Comparison of ENCODE assay signal across 25 cellular contexts in the genomic region with DNA sequence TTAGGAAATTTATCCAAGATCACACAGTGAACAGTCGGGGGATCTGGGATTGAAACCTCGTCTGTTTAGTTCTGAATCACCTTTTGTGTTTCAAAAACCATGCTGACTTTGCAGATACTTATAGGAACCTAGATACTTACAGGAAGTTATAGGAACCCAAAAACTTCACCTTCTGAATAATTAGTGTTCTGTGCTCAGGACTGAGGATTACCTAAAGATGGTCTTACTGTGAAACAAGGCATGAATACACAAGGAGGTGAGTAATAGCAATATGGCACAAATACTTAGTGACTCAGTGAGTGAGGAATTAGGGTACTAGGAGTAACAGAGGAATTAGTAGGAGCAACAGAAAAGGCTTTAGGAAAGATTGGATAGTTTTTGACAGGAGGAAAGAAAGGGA.
DNase-seq lines count a peak whose midpoint lies in the region; ATAC-seq, FAIRE-seq and TF ChIP-seq lines count a peak whose summit lies in the region.
"Had no signal": no experiment of that assay in that cellular context is flagged by ENCODE, and none has a peak within 500 bp of the region (broad histone marks: within the 10 kb centered on the region; RNA-seq: fewer than 3 reads in every experiment).

No MANE protein-coding gene starts in this region.

- H2BK15ac ChIP-seq in mesendoderm (replicated peaks; ENCODE audit: low read depth), result no peak overlapping the region

- CTCF ChIA-PET in HepG2 (lab: Yijun Ruan, JAX; ENCODE audit: low intra/inter-chr PET ratio, low total read pairs), result no interaction called here

- H3K9me3 ChIP-seq in HepG2 (ENCODE audit: low read length) (0 out of 2 replicates have a peak, but pooled peaks cover 5% of the 10 kb centered on the region), right lobe of liver (no peaks in the 10 kb centered on the region), MM.1S (replicated peaks; ENCODE audit: insufficient read depth, low read length) (no peaks in the 10 kb centered on the region)
- H3K9me3 ChIP-seq: A549, pancreas had no signal

- H3K4ac ChIP-seq in mesendoderm (ENCODE audit: low read depth, low read length), result no peak overlapping the region

- no peaks in the 10 kb centered on the region for H3K36me3 ChIP-seq in HepG2 (replicated peaks in 1 of 2; ENCODE audit: control insufficient read depth in 1 of 2, insufficient read depth in 2 of 2, low read length in 2 of 2)
- H3K36me3 ChIP-seq in right lobe of liver, result no peaks in the 10 kb centered on the region
- no peaks in the 10 kb centered on the region for H3K36me3 ChIP-seq in mesendoderm (ENCODE audit: control insufficient read depth, insufficient read depth, low read length)
- no peaks in the 10 kb centered on the region for H3K36me3 ChIP-seq in MM.1S (replicated peaks; ENCODE audit: insufficient read depth, low read length)
- H3K36me3 ChIP-seq: esophagus squamous epithelium, pancreas, stomach had no signal

- no peak overlapping the region for H2BK120ac ChIP-seq in mesendoderm (ENCODE audit: low read depth, low read length)

- in situ Hi-C loops in HepG2 (cut with HindIII; ENCODE audit: extremely low pct_ligation_motif_present, low pct_unique_long_range_greater_than_20kb), result no loop called here
- in situ Hi-C loops in astrocyte of the cerebellum (cut with HindIII; ENCODE audit: low sequenced_read_pairs), result no loop called here

- H3K4me1 ChIP-seq in HepG2 (ENCODE audit: insufficient read depth, low read length) (peaks cover 10% of the 10 kb centered on the region), right lobe of liver (no peaks in the 10 kb centered on the region), foreskin keratinocyte (peaks cover 22% of the 10 kb centered on the region), mesendoderm (ENCODE audit: control insufficient read depth, low read depth, low read length) (no peaks in the 10 kb centered on the region), MM.1S (ENCODE audit: low read length) (no peaks in the 10 kb centered on the region)
- H3K4me1 ChIP-seq: A549, pancreas, stomach had no signal

- TF ChIP-seq CTCF in HepG2 (CRISPR knock-in tag; IDR thresholded peaks at IDR 0.05) (no peak), right lobe of liver (IDR thresholded peaks at IDR 0.05) (no peak), astrocyte of the cerebellum (IDR thresholded peaks at IDR 0.05; ENCODE audit: low read depth, low read length, missing control alignments) (no peak), foreskin keratinocyte (conservative IDR thresholded peaks at IDR 0.05) (no peak), MM.1S (IDR thresholded peaks at IDR 0.05; ENCODE audit: low read length) (no peak)

- H3K79me2 ChIP-seq in HepG2 (ENCODE audit: insufficient read depth, low read length) (no peaks in the 10 kb centered on the region), mesendoderm (ENCODE audit: control insufficient read depth, insufficient read depth, low read length) (no peaks in the 10 kb centered on the region), MM.1S (ENCODE audit: low read length) (no peaks in the 10 kb centered on the region)

- DNase-seq in HepG2 (ENCODE audit: low spot score) (no peak), right lobe of liver (no peak), astrocyte of the cerebellum (ENCODE audit: low read depth) (peak; percentile 16), foreskin keratinocyte (peak; percentile 87 to 93), mesendoderm (no peak), MM.1S (no peak)
- DNase-seq in effector CD4-positive, alpha-beta T cell, result no peak
- DNase-seq: activated CD4-positive, alpha-beta T cell treated with anti-CD3 and anti-CD28 coated beads, Interleukin-2, amount 10 ng/mL, durations not matched to agents 7 days and 5 days; activated CD8-positive, alpha-beta memory T cell treated with anti-CD3 and anti-CD28 coated beads, Interleukin-2, amount 50 U/mL, for 48 hours; activated gamma-delta T cell; caudate nucleus; esophagus squamous epithelium; naive B cell; NCI-H187 treated with DMSO at 0.1 percent for 48 hours; NCI-H510A; pancreas; SHP77; stimulated activated CD4-positive, alpha-beta T cell treated with anti-CD3 and anti-CD28 coated beads, Interleukin-4, amount 100 ng/mL, for 1 hour; stomach; T-cell had no signal

- no peaks in the 10 kb centered on the region for H3F3A ChIP-seq in MM.1S (ENCODE audit: insufficient read depth, low read length)

- no peak overlapping the region for H3K4me3 ChIP-seq in HepG2 (replicated peaks in 1 of 3; ENCODE audit: insufficient read depth in 1 of 3, low read depth in 2 of 3, low read length in 3 of 3)
- no peak overlapping the region for H3K4me3 ChIP-seq in right lobe of liver
- no peak overlapping the region for H3K4me3 ChIP-seq in astrocyte of the cerebellum (ENCODE audit: low read depth, low read length)
- H3K4me3 ChIP-seq in mesendoderm (ENCODE audit: low read length), result no peak overlapping the region
- no peak overlapping the region for H3K4me3 ChIP-seq in MM.1S (ENCODE audit: low read length)
- H3K4me3 ChIP-seq: A549, esophagus squamous epithelium, pancreas, skin epidermis, stomach had no signal

- H3K27me3 ChIP-seq in HepG2 (ENCODE audit: control insufficient read depth in 1 of 2, insufficient read depth in 2 of 2, low read length in 2 of 2) (0 out of 5 replicates have a peak, but pooled peaks cover 0 to 3% of the 10 kb centered on the region in 2 experiments), right lobe of liver (no peaks in the 10 kb centered on the region), foreskin keratinocyte (no peaks in the 10 kb centered on the region), mesendoderm (ENCODE audit: insufficient read depth, low read length, poor library complexity) (no peaks in the 10 kb centered on the region), MM.1S (replicated peaks; ENCODE audit: insufficient read depth, low read length) (no peaks in the 10 kb centered on the region)
- H3K27me3 ChIP-seq: esophagus squamous epithelium, pancreas, stomach had no signal

- no peaks in the 10 kb centered on the region for H4K20me1 ChIP-seq in HepG2 (ENCODE audit: insufficient read depth, low read length)
- H4K20me1 ChIP-seq in MM.1S (ENCODE audit: insufficient read depth, low read length), result no peaks in the 10 kb centered on the region

- intact Hi-C loops in HepG2 (cut with micrococcal nuclease; ENCODE audit: unreplicated experiment) (no loop called here), right lobe of liver (cut with DNase I) (no loop called here)

- no peak overlapping the region for H4K8ac ChIP-seq in mesendoderm (ENCODE audit: low read depth, low read length)

- no peak overlapping the region for H3K23ac ChIP-seq in mesendoderm (ENCODE audit: low read length)

- no TSS peak for BruUV-seq in HepG2 (replicated peaks; lab: Mats Ljungman, UMichigan)

- H3K18ac ChIP-seq in mesendoderm (ENCODE audit: low read length), result no peak overlapping the region

- no peaks in the 10 kb centered on the region for H3K9me2 ChIP-seq in MM.1S (replicated peaks; ENCODE audit: insufficient read depth, low read length)

- TF ChIP-seq EP300 in HepG2 (IDR thresholded peaks at IDR 0.05; ENCODE audit: low read depth in 2 of 2, low read length in 2 of 2), result no peak
- no peak for TF ChIP-seq EP300 in HepG2 (CRISPR knock-in tag; IDR thresholded peaks at IDR 0.05; ENCODE audit: borderline replicate concordance)

- H3K56ac ChIP-seq in mesendoderm (ENCODE audit: low read length), result no peak overlapping the region

- H2AFZ ChIP-seq in HepG2 (ENCODE audit: low read length) (no peak overlapping the region), MM.1S (ENCODE audit: low read length) (no peak overlapping the region)

- 2% methylated on average over 2 of the region's 2 CpGs for WGBS in HepG2 (ENCODE audit: low lambda C conversion rate)
- WGBS in right lobe of liver (ENCODE audit: insufficient coverage, low coverage, low lambda C conversion rate, missing lambda C conversion rate), result 63% methylated on average over 2 of the region's 2 CpGs
- WGBS in mesendoderm (ENCODE audit: extremely low coverage, insufficient coverage, low lambda C conversion rate), result no CpG with 5 or more reads among the region's 2 CpGs

- H2BK5ac ChIP-seq in mesendoderm (ENCODE audit: low read length), result no peak overlapping the region

- FAIRE-seq in HepG2 (lab: Jason Lieb, UNC), result no peak
- FAIRE-seq: A549, GM12891, pancreas had no signal

- no peak for ATAC-seq in HepG2
- ATAC-seq in right lobe of liver, result no peak
- ATAC-seq in foreskin keratinocyte, result peak; percentile 98
- no peak for ATAC-seq in GM21381 (IDR thresholded peaks at IDR 0.05; ENCODE audit: unreplicated experiment)
- ATAC-seq: A549, pancreas, T-cell had no signal

- H3K79me1 ChIP-seq in mesendoderm (ENCODE audit: low read length), result no peaks in the 10 kb centered on the region

- H4K5ac ChIP-seq in mesendoderm (ENCODE audit: low read length), result no peak overlapping the region

- POLR2A ChIA-PET in HepG2 (lab: Yijun Ruan, JAX), result no interaction called here

- TF ChIP-seq POLR2A in HepG2 (IDR thresholded peaks at IDR 0.05; ENCODE audit: insufficient read depth in 1 of 2, low read depth in 2 of 2, low read length in 2 of 2) (no peak), right lobe of liver (IDR thresholded peaks at IDR 0.05) (no peak)

- TF ChIP-seq RAD21 in HepG2 (CRISPR knock-in tag; IDR thresholded peaks at IDR 0.05), result no peak

- no peak overlapping the region for H3K4me2 ChIP-seq in HepG2 (ENCODE audit: low read depth, low read length)
- no peak overlapping the region for H3K4me2 ChIP-seq in mesendoderm (ENCODE audit: low read length)
- no peak overlapping the region for H3K4me2 ChIP-seq in MM.1S (ENCODE audit: low read depth, low read length)
- H3K4me2 ChIP-seq: A549 had no signal

- no peak overlapping the region for H2AK5ac ChIP-seq in mesendoderm (ENCODE audit: low read length)

- H3K9ac ChIP-seq in HepG2 (ENCODE audit: insufficient read depth, low read depth, low read length), result no peak overlapping the region
- no peak overlapping the region for H3K9ac ChIP-seq in mesendoderm (ENCODE audit: low read length)
- H3K9ac ChIP-seq in MM.1S (ENCODE audit: low read length), result no peak overlapping the region

- no peak overlapping the region for H3K27ac ChIP-seq in HepG2 (ENCODE audit: extremely low read length, insufficient read depth, low read length)
- H3K27ac ChIP-seq in right lobe of liver, result no peak overlapping the region
- H3K27ac ChIP-seq in foreskin keratinocyte, result peak overlapping the region; percentile 65
- H3K27ac ChIP-seq in mesendoderm (ENCODE audit: low read depth, low read length), result no peak overlapping the region
- H3K27ac ChIP-seq in MM.1S (ENCODE audit: low read length), result no peak overlapping the region
- H3K27ac ChIP-seq: A549, C4-2B, pancreas, skin epidermis, stomach had no signal

TF ChIP-seq in HepG2, 621 proteins besides CTCF, POLR2A, EP300 and RAD21 (continues in another document):
- TF ChIP-seq TBX3 (IDR thresholded peaks at IDR 0.05; ENCODE audit: borderline replicate concordance) (no peak), ZNF234 (CRISPR knock-in tag; conservative IDR thresholded peaks at IDR 0.05) (no peak), MAFK (conservative IDR thresholded peaks at IDR 0.05 in 1 of 2, IDR thresholded peaks at IDR 0.05 in 1 of 2; ENCODE audit: low read length in 2 of 2) (peak; percentile 43 to 61; a peak in 3 of 4 replicates), EEA1 (CRISPR knock-in tag; IDR thresholded peaks at IDR 0.05; ENCODE audit: borderline replicate concordance) (no peak), ZNF564 (CRISPR knock-in tag; IDR thresholded peaks at IDR 0.05) (no peak), ZNF143 (CRISPR knock-in tag; IDR thresholded peaks at IDR 0.05) (no peak), RBAK (CRISPR knock-in tag; IDR thresholded peaks at IDR 0.05) (no peak), MIER3 (CRISPR knock-in tag; IDR thresholded peaks at IDR 0.05; ENCODE audit: borderline replicate concordance) (no peak)

Comparison
In these comparisons a context has a peak if more than half of its experiments do, and no peak if none do; other contexts are left out.
1. DNase-seq: peak in astrocyte of the cerebellum (single experiment) and foreskin keratinocyte (2 of 2); none in HepG2 (single experiment), right lobe of liver (0 of 3), effector CD4-positive, alpha-beta T cell (single experiment), mesendoderm (single experiment) and MM.1S (single experiment).